ENCODE assay signal across 1 cellular context in genomic region chr20:64109390-64109747, GRCh38.
TF ChIP-seq lines count a peak whose summit lies in the region.

No MANE protein-coding gene starts in this region.

TF ChIP-seq in GM23338, 12 proteins besides CTCF, POLR2A, EP300 and RAD21:
- TF ChIP-seq ZNF331 (CRISPR knock-in tag; IDR thresholded peaks at IDR 0.05; ENCODE audit: low read depth) (no peak), EZH2 (IDR thresholded peaks at IDR 0.05; ENCODE audit: low read depth, unreplicated experiment) (no peak), POLR2AphosphoS5 (IDR thresholded peaks at IDR 0.05; ENCODE audit: low read depth) (no peak), ZNF114 (CRISPR knock-in tag; IDR thresholded peaks at IDR 0.05) (no peak), JUNB (IDR thresholded peaks at IDR 0.05; ENCODE audit: unreplicated experiment) (no peak), CREB1 (CRISPR knock-in tag; IDR thresholded peaks at IDR 0.05; ENCODE audit: low read depth) (no peak), EZH2phosphoT487 (IDR thresholded peaks at IDR 0.05; ENCODE audit: unreplicated experiment) (no peak), NANOG (IDR thresholded peaks at IDR 0.05; ENCODE audit: borderline replicate concordance) (no peak), ETS1 (IDR thresholded peaks at IDR 0.05) (no peak), STAT1 (IDR thresholded peaks at IDR 0.05; ENCODE audit: unreplicated experiment) (no peak)
- TF ChIP-seq, protein P1, sequence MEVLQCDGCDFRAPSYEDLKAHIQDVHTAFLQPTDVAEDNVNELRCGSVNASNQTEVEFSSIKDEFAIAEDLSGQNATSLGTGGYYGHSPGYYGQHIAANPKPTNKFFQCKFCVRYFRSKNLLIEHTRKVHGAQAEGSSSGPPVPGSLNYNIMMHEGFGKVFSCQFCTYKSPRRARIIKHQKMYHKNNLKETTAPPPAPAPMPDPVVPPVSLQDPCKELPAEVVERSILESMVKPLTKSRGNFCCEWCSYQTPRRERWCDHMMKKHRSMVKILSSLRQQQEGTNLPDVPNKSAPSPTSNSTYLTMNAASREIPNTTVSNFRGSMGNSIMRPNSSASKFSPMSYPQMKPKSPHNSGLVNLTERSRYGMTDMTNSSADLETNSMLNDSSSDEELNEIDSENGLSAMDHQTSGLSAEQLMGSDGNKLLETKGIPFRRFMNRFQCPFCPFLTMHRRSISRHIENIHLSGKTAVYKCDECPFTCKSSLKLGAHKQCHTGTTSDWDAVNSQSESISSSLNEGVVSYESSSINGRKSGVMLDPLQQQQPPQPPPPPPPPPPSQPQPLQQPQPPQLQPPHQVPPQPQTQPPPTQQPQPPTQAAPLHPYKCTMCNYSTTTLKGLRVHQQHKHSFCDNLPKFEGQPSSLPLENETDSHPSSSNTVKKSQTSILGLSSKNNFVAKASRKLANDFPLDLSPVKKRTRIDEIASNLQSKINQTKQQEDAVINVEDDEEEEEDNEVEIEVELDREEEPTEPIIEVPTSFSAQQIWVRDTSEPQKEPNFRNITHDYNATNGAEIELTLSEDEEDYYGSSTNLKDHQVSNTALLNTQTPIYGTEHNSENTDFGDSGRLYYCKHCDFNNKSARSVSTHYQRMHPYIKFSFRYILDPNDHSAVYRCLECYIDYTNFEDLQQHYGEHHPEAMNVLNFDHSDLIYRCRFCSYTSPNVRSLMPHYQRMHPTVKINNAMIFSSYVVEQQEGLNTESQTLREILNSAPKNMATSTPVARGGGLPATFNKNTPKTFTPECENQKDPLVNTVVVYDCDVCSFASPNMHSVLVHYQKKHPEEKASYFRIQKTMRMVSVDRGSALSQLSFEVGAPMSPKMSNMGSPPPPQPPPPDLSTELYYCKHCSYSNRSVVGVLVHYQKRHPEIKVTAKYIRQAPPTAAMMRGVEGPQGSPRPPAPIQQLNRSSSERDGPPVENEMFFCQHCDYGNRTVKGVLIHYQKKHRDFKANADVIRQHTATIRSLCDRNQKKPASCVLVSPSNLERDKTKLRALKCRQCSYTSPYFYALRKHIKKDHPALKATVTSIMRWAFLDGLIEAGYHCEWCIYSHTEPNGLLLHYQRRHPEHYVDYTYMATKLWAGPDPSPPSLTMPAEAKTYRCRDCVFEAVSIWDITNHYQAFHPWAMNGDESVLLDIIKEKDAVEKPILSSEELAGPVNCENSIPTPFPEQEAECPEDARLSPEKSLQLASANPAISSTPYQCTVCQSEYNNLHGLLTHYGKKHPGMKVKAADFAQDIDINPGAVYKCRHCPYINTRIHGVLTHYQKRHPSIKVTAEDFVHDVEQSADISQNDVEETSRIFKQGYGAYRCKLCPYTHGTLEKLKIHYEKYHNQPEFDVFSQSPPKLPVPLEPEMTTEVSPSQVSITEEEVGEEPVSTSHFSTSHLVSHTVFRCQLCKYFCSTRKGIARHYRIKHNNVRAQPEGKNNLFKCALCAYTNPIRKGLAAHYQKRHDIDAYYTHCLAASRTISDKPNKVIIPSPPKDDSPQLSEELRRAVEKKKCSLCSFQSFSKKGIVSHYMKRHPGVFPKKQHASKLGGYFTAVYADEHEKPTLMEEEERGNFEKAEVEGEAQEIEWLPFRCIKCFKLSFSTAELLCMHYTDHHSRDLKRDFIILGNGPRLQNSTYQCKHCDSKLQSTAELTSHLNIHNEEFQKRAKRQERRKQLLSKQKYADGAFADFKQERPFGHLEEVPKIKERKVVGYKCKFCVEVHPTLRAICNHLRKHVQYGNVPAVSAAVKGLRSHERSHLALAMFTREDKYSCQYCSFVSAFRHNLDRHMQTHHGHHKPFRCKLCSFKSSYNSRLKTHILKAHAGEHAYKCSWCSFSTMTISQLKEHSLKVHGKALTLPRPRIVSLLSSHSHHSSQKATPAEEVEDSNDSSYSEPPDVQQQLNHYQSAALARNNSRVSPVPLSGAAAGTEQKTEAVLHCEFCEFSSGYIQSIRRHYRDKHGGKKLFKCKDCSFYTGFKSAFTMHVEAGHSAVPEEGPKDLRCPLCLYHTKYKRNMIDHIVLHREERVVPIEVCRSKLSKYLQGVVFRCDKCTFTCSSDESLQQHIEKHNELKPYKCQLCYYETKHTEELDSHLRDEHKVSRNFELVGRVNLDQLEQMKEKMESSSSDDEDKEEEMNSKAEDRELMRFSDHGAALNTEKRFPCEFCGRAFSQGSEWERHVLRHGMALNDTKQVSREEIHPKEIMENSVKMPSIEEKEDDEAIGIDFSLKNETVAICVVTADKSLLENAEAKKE (CRISPR knock-in tag; IDR thresholded peaks at IDR 0.05) = no peak
- TF ChIP-seq, protein P2, sequence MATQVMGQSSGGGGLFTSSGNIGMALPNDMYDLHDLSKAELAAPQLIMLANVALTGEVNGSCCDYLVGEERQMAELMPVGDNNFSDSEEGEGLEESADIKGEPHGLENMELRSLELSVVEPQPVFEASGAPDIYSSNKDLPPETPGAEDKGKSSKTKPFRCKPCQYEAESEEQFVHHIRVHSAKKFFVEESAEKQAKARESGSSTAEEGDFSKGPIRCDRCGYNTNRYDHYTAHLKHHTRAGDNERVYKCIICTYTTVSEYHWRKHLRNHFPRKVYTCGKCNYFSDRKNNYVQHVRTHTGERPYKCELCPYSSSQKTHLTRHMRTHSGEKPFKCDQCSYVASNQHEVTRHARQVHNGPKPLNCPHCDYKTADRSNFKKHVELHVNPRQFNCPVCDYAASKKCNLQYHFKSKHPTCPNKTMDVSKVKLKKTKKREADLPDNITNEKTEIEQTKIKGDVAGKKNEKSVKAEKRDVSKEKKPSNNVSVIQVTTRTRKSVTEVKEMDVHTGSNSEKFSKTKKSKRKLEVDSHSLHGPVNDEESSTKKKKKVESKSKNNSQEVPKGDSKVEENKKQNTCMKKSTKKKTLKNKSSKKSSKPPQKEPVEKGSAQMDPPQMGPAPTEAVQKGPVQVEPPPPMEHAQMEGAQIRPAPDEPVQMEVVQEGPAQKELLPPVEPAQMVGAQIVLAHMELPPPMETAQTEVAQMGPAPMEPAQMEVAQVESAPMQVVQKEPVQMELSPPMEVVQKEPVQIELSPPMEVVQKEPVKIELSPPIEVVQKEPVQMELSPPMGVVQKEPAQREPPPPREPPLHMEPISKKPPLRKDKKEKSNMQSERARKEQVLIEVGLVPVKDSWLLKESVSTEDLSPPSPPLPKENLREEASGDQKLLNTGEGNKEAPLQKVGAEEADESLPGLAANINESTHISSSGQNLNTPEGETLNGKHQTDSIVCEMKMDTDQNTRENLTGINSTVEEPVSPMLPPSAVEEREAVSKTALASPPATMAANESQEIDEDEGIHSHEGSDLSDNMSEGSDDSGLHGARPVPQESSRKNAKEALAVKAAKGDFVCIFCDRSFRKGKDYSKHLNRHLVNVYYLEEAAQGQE (IDR thresholded peaks at IDR 0.05; ENCODE audit: unreplicated experiment) = no peak
